29 cellular contexts compared by ENCODE assay signal in the genomic region with DNA sequence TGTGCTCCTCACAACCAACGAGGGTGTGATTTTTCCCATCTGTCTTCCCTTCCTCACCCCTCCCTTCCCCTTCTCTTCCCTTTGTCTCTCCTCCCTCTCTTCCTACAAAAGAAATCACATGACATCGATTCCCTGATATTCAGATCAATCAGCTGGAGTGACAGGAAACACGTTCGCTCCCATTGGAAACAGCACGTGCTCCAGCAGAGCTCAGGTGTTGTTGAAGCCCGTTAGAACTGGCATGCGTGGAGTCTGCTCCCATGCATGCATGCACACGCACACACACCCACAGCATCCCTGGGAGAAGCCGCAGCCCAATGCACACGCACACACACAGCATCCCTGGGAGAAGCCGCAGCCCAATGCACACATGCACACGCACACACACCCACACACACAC.
"Had no signal": no experiment of that assay in that cellular context is flagged by ENCODE, and none has a peak within 500 bp of the region (broad histone marks: within the 10 kb centered on the region; RNA-seq: fewer than 3 reads in every experiment).

No MANE protein-coding gene starts in this region.

- H3K4me1 Mint-ChIP-seq: endodermal cell; naive thymus-derived CD8-positive, alpha-beta T cell; nephron progenitor cell; stimulated activated memory B cell treated with anti-CD40 and anti-IgM and Interleukin-4, amounts not matched to agents 10 μg/mL and 1 μg/mL and 100 μg/mL, for 72 hours had no signal

- H3K27me3 Mint-ChIP-seq: dendritic cell treated with granulocyte-macrophage colony-stimulating factor and Interleukin-4, amounts not matched to agents 40 ng/mL and 50 ng/mL, for 4 days; stimulated activated memory B cell treated with anti-CD40 and anti-IgM and Interleukin-4, amounts not matched to agents 10 μg/mL and 1 μg/mL and 100 μg/mL, for 72 hours had no signal

- DNase-seq: colonic mucosa; effector CD8-positive, alpha-beta T cell; endodermal cell; foreskin fibroblast; gastrocnemius medialis; left cardiac atrium; mammary epithelial cell; mesendoderm; naive thymus-derived CD8-positive, alpha-beta T cell; nephron progenitor cell; stimulated activated CD4-positive, alpha-beta T cell treated with anti-CD3 and anti-CD28 coated beads, Interleukin-4, amount 100 ng/mL, for 4 hours; stimulated activated naive CD8-positive, alpha-beta T cell treated with anti-CD3 and anti-CD28 coated beads, Interleukin-15, Interleukin-2, amounts not matched to agents 100 U/mL and 50 U/mL, for 24 hours; substantia nigra; testis; upper lobe of left lung; uterus had no signal

- H3K4me3 ChIP-seq: colonic mucosa, gastrocnemius medialis, hepatocyte, left lung, prostate gland, right atrium auricular region, testis, tibial artery, upper lobe of left lung, uterus had no signal

- H3K27ac ChIP-seq: colonic mucosa, epithelial cell of prostate, gastrocnemius medialis, hepatocyte, left lung, neutrophil, parathyroid adenoma, prostate gland, right atrium auricular region, testis, tibial artery, upper lobe of left lung, uterus had no signal

- H3K27me3 ChIP-seq: colonic mucosa, gastrocnemius medialis, hepatocyte, left lung, neutrophil, right atrium auricular region, testis, tibial artery, upper lobe of left lung, uterus had no signal

- H3K36me3 ChIP-seq: colonic mucosa, gastrocnemius medialis, left lung, neutrophil, prostate gland, right atrium auricular region, tibial artery, upper lobe of left lung, uterus had no signal

- H3K4me3 Mint-ChIP-seq: dendritic cell treated with granulocyte-macrophage colony-stimulating factor and Interleukin-4, amounts not matched to agents 40 ng/mL and 50 ng/mL, for 4 days; endodermal cell; naive thymus-derived CD8-positive, alpha-beta T cell; nephron progenitor cell; stimulated activated memory B cell treated with anti-CD40 and anti-IgM and Interleukin-4, amounts not matched to agents 10 μg/mL and 1 μg/mL and 100 μg/mL, for 72 hours had no signal

- H3K4me1 ChIP-seq: colonic mucosa, gastrocnemius medialis, left lung, parathyroid adenoma, prostate gland, right atrium auricular region, testis, tibial artery, upper lobe of left lung, uterus had no signal

- H3K27ac Mint-ChIP-seq: dendritic cell treated with granulocyte-macrophage colony-stimulating factor and Interleukin-4, amounts not matched to agents 40 ng/mL and 50 ng/mL, for 4 days; endodermal cell; nephron progenitor cell; stimulated activated memory B cell treated with anti-CD40 and anti-IgM and Interleukin-4, amounts not matched to agents 10 μg/mL and 1 μg/mL and 100 μg/mL, for 72 hours had no signal

- FAIRE-seq: islet of Langerhans had no signal

- H3K4me2 ChIP-seq: hepatocyte had no signal

- H3K9ac ChIP-seq: parathyroid adenoma had no signal

- H3K36me3 Mint-ChIP-seq: naive thymus-derived CD8-positive, alpha-beta T cell; stimulated activated memory B cell treated with anti-CD40 and anti-IgM and Interleukin-4, amounts not matched to agents 10 μg/mL and 1 μg/mL and 100 μg/mL, for 72 hours had no signal

- H3K9me3 ChIP-seq: colonic mucosa, gastrocnemius medialis, left lung, neutrophil, prostate gland, right atrium auricular region, testis, tibial artery, upper lobe of left lung, uterus had no signal

- ATAC-seq: esophagus mucosa; gastrocnemius medialis; left cardiac atrium; left lung; naive thymus-derived CD8-positive, alpha-beta T cell; sciatic nerve; stimulated activated memory B cell treated with anti-CD40 and anti-IgM and Interleukin-4, amounts not matched to agents 10 μg/mL and 1 μg/mL and 100 μg/mL, for 72 hours; stimulated activated naive CD8-positive, alpha-beta T cell treated with anti-CD3 and anti-CD28 coated beads, Interleukin-15, Interleukin-2, amounts not matched to agents 100 U/mL and 50 U/mL, for 24 hours had no signal

- H2AFZ ChIP-seq: hepatocyte, parathyroid adenoma had no signal

- H3K79me2 ChIP-seq: hepatocyte had no signal

- H3K9me3 Mint-ChIP-seq: dendritic cell treated with granulocyte-macrophage colony-stimulating factor and Interleukin-4, amounts not matched to agents 40 ng/mL and 50 ng/mL, for 4 days; endodermal cell; naive thymus-derived CD8-positive, alpha-beta T cell had no signal
